ENCODE assay signal across 11 cellular contexts in genomic region chr16:2019500-2019899, GRCh38. TPM values are rescaled to one million over a fixed set of nuclear protein-coding genes. Genes with fewer than 3 reads are reported as not detected.
DNase-seq lines count a peak whose midpoint lies in the region; ATAC-seq, FAIRE-seq and TF ChIP-seq lines count a peak whose summit lies in the region.
"Had no signal": no experiment of that assay in that cellular context is flagged by ENCODE, and none has a peak within 500 bp of the region (broad histone marks: within the 10 kb centered on the region; RNA-seq: fewer than 3 reads in every experiment).

NPW (plus strand) TSS chr16:2019785.

- BruUV-seq in Caco-2 (replicated peaks; lab: Mats Ljungman, UMichigan) = no TSS peak

- H3K27me3 Mint-ChIP-seq in Caco-2 (ENCODE audit: insufficient read depth, unreplicated experiment) (no peaks in the 10 kb centered on the region), HFFc6 (ENCODE audit: insufficient read depth) (peaks cover 9% of the 10 kb centered on the region), nephron progenitor cell (ENCODE audit: low read depth, poor library complexity) (peaks cover 40% of the 10 kb centered on the region)
- peaks cover 4% of the 10 kb centered on the region for H3K27me3 Mint-ChIP-seq in activated naive CD8-positive, alpha-beta T cell

- H3K9me3 Mint-ChIP-seq in Caco-2 (ENCODE audit: unreplicated experiment) = no peaks in the 10 kb centered on the region
- no peaks in the 10 kb centered on the region for H3K9me3 Mint-ChIP-seq in HFFc6
- no peaks in the 10 kb centered on the region for H3K9me3 Mint-ChIP-seq in activated naive CD8-positive, alpha-beta T cell (ENCODE audit: low read depth)
- no peaks in the 10 kb centered on the region for H3K9me3 Mint-ChIP-seq in nephron progenitor cell

- no peak for FAIRE-seq in GM12892 (lab: Jason Lieb, UNC)

- H3K4me1 Mint-ChIP-seq in Caco-2 (ENCODE audit: low read depth, unreplicated experiment) = peaks cover 17% of the 10 kb centered on the region
- peaks cover 19% of the 10 kb centered on the region for H3K4me1 Mint-ChIP-seq in HFFc6 (ENCODE audit: low read depth)
- H3K4me1 Mint-ChIP-seq in activated naive CD8-positive, alpha-beta T cell (ENCODE audit: low read depth) = peaks cover 17% of the 10 kb centered on the region
- peaks cover 30% of the 10 kb centered on the region for H3K4me1 Mint-ChIP-seq in nephron progenitor cell

- intact Hi-C loops in Caco-2 (cut with micrococcal nuclease; ENCODE audit: unreplicated experiment) = no loop called here

- no peaks in the 10 kb centered on the region for H3K27me3 ChIP-seq in Caco-2 (replicated peaks; ENCODE audit: control insufficient read depth, insufficient read depth, low read length)

- H3K9me3 ChIP-seq in Caco-2 = no peaks in the 10 kb centered on the region

- POLR2A ChIA-PET in Caco-2 (lab: Charles Lee) = interaction anchor here (1.2 kb wide), 1 partner anchor 28 kb away, joined by 3 read pairs; the partner anchor contains the start of genes NTHL1 and TSC2

- CTCF ChIA-PET in Caco-2 (lab: Charles Lee) = interaction anchor here (0.9 kb wide), 1 partner anchor 10 kb away, joined by 3 read pairs; no protein-coding TSS in a partner anchor

- H3K27ac Mint-ChIP-seq in Caco-2 (ENCODE audit: unreplicated experiment) (no peak within 1 kb of the TSS), HFFc6 (no peak within 1 kb of the TSS), nephron progenitor cell (no peak within 1 kb of the TSS)
- H3K27ac Mint-ChIP-seq in activated naive CD8-positive, alpha-beta T cell = no peak within 1 kb of the TSS

- H3K4me1 ChIP-seq in Caco-2 = peaks cover 23% of the 10 kb centered on the region

- no peak within 1 kb of the TSS for H3K27ac ChIP-seq in caudate nucleus (ENCODE audit: low read depth, low read length)

- no peaks in the 10 kb centered on the region for H3K36me3 ChIP-seq in Caco-2 (ENCODE audit: control insufficient read depth, insufficient read depth, low read length)

- peak in 1 of 2 experiments; percentile 39 for DNase-seq in Caco-2
- no peak for DNase-seq in HFFc6
- DNase-seq in nephron progenitor cell = peak; percentile 53
- DNase-seq in caudate nucleus (lab: John Stamatoyannopoulos, UW) = no peak
- DNase-seq in GM12892 (ENCODE audit: insufficient read length) = no peak
- DNase-seq: NCI-H1930, occipital lobe had no signal

- ATAC-seq in HG02884 (IDR thresholded peaks at IDR 0.05; ENCODE audit: unreplicated experiment) (no peak), GM21360 (IDR thresholded peaks at IDR 0.05; ENCODE audit: unreplicated experiment) (no peak)

- H3K4me3 ChIP-seq in Caco-2 (ENCODE audit: low read depth, low read length) = peak within 1 kb of the TSS; percentile 34

- H3K36me3 Mint-ChIP-seq in Caco-2 (ENCODE audit: insufficient read depth, unreplicated experiment) (no peaks in the 10 kb centered on the region), HFFc6 (ENCODE audit: low read depth) (no peaks in the 10 kb centered on the region), nephron progenitor cell (ENCODE audit: low read depth) (no peaks in the 10 kb centered on the region)
- no peaks in the 10 kb centered on the region for H3K36me3 Mint-ChIP-seq in activated naive CD8-positive, alpha-beta T cell

- TF ChIP-seq POLR2A in GM12892 (IDR thresholded peaks at IDR 0.05; ENCODE audit: low read depth, low read length) = no peak

- TF ChIP-seq CTCF in Caco-2 (IDR thresholded peaks at IDR 0.05; ENCODE audit: insufficient read depth in 1 of 2, low read depth in 1 of 2, low read length in 1 of 2, severe bottlenecking in 1 of 2, unreplicated experiment in 1 of 2) (no peak), HFFc6 (IDR thresholded peaks at IDR 0.05) (no peak), nephron progenitor cell (IDR thresholded peaks at IDR 0.05) (no peak)

- H3K4me3 Mint-ChIP-seq in Caco-2 (ENCODE audit: unreplicated experiment) (peak within 1 kb of the TSS; percentile 67), HFFc6 (peak within 1 kb of the TSS; percentile 51; the same call in 1 of the 2 replicates), nephron progenitor cell (peak within 1 kb of the TSS; percentile 69)
- peak within 1 kb of the TSS; percentile 76 for H3K4me3 Mint-ChIP-seq in activated naive CD8-positive, alpha-beta T cell

RNA-seq across cellular contexts. Expression of gene NPW, which starts in this region (rescaled TPM):
- total RNA-seq in Caco-2 (2022) = 6.1 and 8.8 TPM in 2 replicates
- total RNA-seq in HFFc6 (2021; fragmentation: NEBNext Ultra II Directional; extraction: Animal tissue kit (Norgen Biotek cat#: 25700)) = 1 to 10 TPM in 4 of 6 experiments, under 1 TPM in 2; 0.57 to 2.1 (median 1.4) TPM
- not detected for polyA plus RNA-seq in GM12892 (2012; ENCODE audit: missing spikeins)
- total RNA-seq: occipital lobe, subcutaneous adipose tissue had no signal
